ENCODE assay signal across 12 cellular contexts in genomic region chr7:151007469-151007898, GRCh38. TPM values are rescaled to one million over a fixed set of nuclear protein-coding genes. Genes with fewer than 3 reads are reported as not detected.
DNase-seq lines count a peak whose midpoint lies in the region; FAIRE-seq and TF ChIP-seq lines count a peak whose summit lies in the region.
"Had no signal": no experiment of that assay in that cellular context is flagged by ENCODE, and none has a peak within 500 bp of the region (broad histone marks: within the 10 kb centered on the region; RNA-seq: fewer than 3 reads in every experiment).

No MANE protein-coding gene starts in this region.

- CTCF ChIA-PET in CD4-positive, alpha-beta memory T cell (lab: Charles Lee; ENCODE audit: partially characterized antibody), result interaction anchor here (1.1 to 9.1 kb wide), 13 partner anchors 10 to 109 kb away, joined by 3 to 93 read pairs (median 9); partner anchors contain the start of genes ABCB8 and NOS3
- CTCF ChIA-PET in RWPE1 (lab: Yijun Ruan, JAX), result interaction anchor here (0.6 kb wide), 2 partner anchors 22 to 109 kb away, joined by 3 to 4 read pairs; no protein-coding TSS in a partner anchor

- H3K27ac ChIP-seq in CD4-positive, alpha-beta memory T cell (ENCODE audit: low read depth, low read length), result peak overlapping the region; percentile 69
- no peak overlapping the region for H3K27ac ChIP-seq in Karpas-422 (ENCODE audit: low read length)
- H3K27ac ChIP-seq in mesenchymal stem cell (ENCODE audit: low read length, poor library complexity, severe bottlenecking), result no peak overlapping the region
- H3K27ac ChIP-seq in RWPE1, result no peak overlapping the region
- H3K27ac ChIP-seq: cardiac muscle cell had no signal

- 49% methylated on average over 7 of the region's 7 CpGs for WGBS in mesenchymal stem cell

- intact Hi-C loops in CD4-positive, alpha-beta memory T cell (cut with micrococcal nuclease), result no loop called here

- no peaks in the 10 kb centered on the region for H4K20me1 ChIP-seq in Karpas-422 (ENCODE audit: insufficient read depth, low read depth, low read length)

- peaks cover 34 to 74% (median 52%) of the 10 kb centered on the region in 4 donors for H3K4me1 Mint-ChIP-seq in CD4-positive, alpha-beta memory T cell
- H3K4me1 Mint-ChIP-seq in activated naive CD8-positive, alpha-beta T cell treated with anti-CD3 and anti-CD28 coated beads for 36 hours, result peaks cover 32% of the 10 kb centered on the region

- peaks cover 7% of the 10 kb centered on the region; the same call in 1 of the 2 replicates for H3K79me2 ChIP-seq in Karpas-422 (ENCODE audit: low read length)

- H3K4me2 ChIP-seq in Karpas-422 (ENCODE audit: low read depth, low read length, poor library complexity, severe bottlenecking) (peak overlapping the region; percentile 82), mesenchymal stem cell (ENCODE audit: low read length, poor library complexity, severe bottlenecking) (no peak overlapping the region)

- peak overlapping the region; percentile 72 to 90 (median 88) for H3K4me3 Mint-ChIP-seq in CD4-positive, alpha-beta memory T cell
- H3K4me3 Mint-ChIP-seq in activated naive CD8-positive, alpha-beta T cell treated with anti-CD3 and anti-CD28 coated beads for 36 hours, result peak overlapping the region; percentile 81

- TF ChIP-seq CTCF in RWPE1 (conservative IDR thresholded peaks at IDR 0.05; ENCODE audit: low read depth), result no peak

- H3K27ac Mint-ChIP-seq in CD4-positive, alpha-beta memory T cell, result peak overlapping the region; percentile 87 to 98 (median 96)
- peak overlapping the region; percentile 83 for H3K27ac Mint-ChIP-seq in activated naive CD8-positive, alpha-beta T cell treated with anti-CD3 and anti-CD28 coated beads for 36 hours
- H3K27ac Mint-ChIP-seq: mesothelial cell of epicardium had no signal

- H3K14ac ChIP-seq in mesenchymal stem cell (ENCODE audit: low read length in 2 of 2), result peak overlapping the region in 1 of 2 experiments; percentile 68

- no peaks in the 10 kb centered on the region for H3K9me2 ChIP-seq in Karpas-422 (replicated peaks; ENCODE audit: insufficient read depth, low read length)

- peak overlapping the region; percentile 58 for H4K8ac ChIP-seq in mesenchymal stem cell (ENCODE audit: low read length)

- peak overlapping the region; percentile 15 for H2BK120ac ChIP-seq in mesenchymal stem cell (ENCODE audit: low read depth, low read length)

- H2AFZ ChIP-seq in Karpas-422 (ENCODE audit: low read length) (0 out of 2 replicates have a peak overlapping the region, but pooled peaks have one; percentile 84), mesenchymal stem cell (ENCODE audit: low read depth, low read length) (peak overlapping the region; percentile 90)

- no peaks in the 10 kb centered on the region for H3K79me1 ChIP-seq in mesenchymal stem cell (replicated peaks; ENCODE audit: low read length, poor library complexity, severe bottlenecking)

- H3K27me3 ChIP-seq in CD4-positive, alpha-beta memory T cell (ENCODE audit: insufficient read depth, low read length), result no peaks in the 10 kb centered on the region
- H3K27me3 ChIP-seq in Karpas-422 (ENCODE audit: low read length) (no peaks in the 10 kb centered on the region), mesenchymal stem cell (ENCODE audit: control insufficient read depth in 1 of 2, insufficient read depth in 1 of 2, low read length in 2 of 2) (peaks cover 43 to 52% of the 10 kb centered on the region in 2 experiments)
- H3K27me3 ChIP-seq: cardiac muscle cell had no signal

- H2BK15ac ChIP-seq in mesenchymal stem cell (ENCODE audit: low read depth, poor library complexity, severe bottlenecking), result peak overlapping the region; percentile 6

- no peak overlapping the region for H3K23ac ChIP-seq in mesenchymal stem cell (ENCODE audit: low read length in 2 of 2)

- peak in 1 of 5 donors; percentile 37 for DNase-seq in CD4-positive, alpha-beta memory T cell
- no peak for DNase-seq in Karpas-422
- no peak for DNase-seq in activated naive CD8-positive, alpha-beta T cell treated with anti-CD3 and anti-CD28 coated beads for 36 hours
- no peak for DNase-seq in mesenchymal stem cell
- no peak for DNase-seq in urothelium cell line (ENCODE audit: low spot score)
- DNase-seq in G401 (ENCODE audit: low spot score), result no peak
- no peak for DNase-seq in RWPE1 (ENCODE audit: low spot score)
- DNase-seq in midbrain (lab: John Stamatoyannopoulos, UW), result no peak
- DNase-seq: foreskin melanocyte had no signal

- H3K36me3 ChIP-seq in CD4-positive, alpha-beta memory T cell (ENCODE audit: insufficient read depth, low read length), result no peaks in the 10 kb centered on the region
- H3K36me3 ChIP-seq in Karpas-422 (ENCODE audit: insufficient read depth, low read length) (no peaks in the 10 kb centered on the region), mesenchymal stem cell (ENCODE audit: control insufficient read depth in 1 of 2, insufficient read depth in 2 of 2, low read depth in 1 of 2, low read length in 2 of 2) (no peaks in the 10 kb centered on the region)
- H3K36me3 ChIP-seq: cardiac muscle cell had no signal

- H2BK5ac ChIP-seq in mesenchymal stem cell (ENCODE audit: low read depth, low read length, poor library complexity, severe bottlenecking), result no peak overlapping the region

- H3K18ac ChIP-seq in mesenchymal stem cell (ENCODE audit: low read depth in 1 of 2, low read length in 2 of 2), result peak overlapping the region; percentile 4 to 86

- peak overlapping the region; percentile 57 to 69 for H3K4ac ChIP-seq in mesenchymal stem cell (ENCODE audit: low read depth in 1 of 2, low read length in 2 of 2)

- H2BK12ac ChIP-seq in mesenchymal stem cell (ENCODE audit: low read length in 2 of 2), result peak overlapping the region; percentile 43 to 81

- no peaks in the 10 kb centered on the region for H3K9me3 ChIP-seq in CD4-positive, alpha-beta memory T cell (ENCODE audit: control insufficient read depth in 1 of 2, low read length in 2 of 2)
- H3K9me3 ChIP-seq in Karpas-422 (ENCODE audit: low read length), result no peaks in the 10 kb centered on the region
- no peaks in the 10 kb centered on the region for H3K9me3 ChIP-seq in mesenchymal stem cell (ENCODE audit: control insufficient read depth, low read length)

- H3K4me3 ChIP-seq in CD4-positive, alpha-beta memory T cell (ENCODE audit: low read length in 2 of 2), result peak overlapping the region in 1 of 2 donors; percentile 17
- H3K4me3 ChIP-seq in Karpas-422 (ENCODE audit: low read length) (peak overlapping the region; percentile 81; the same call in 1 of the 2 replicates), mesenchymal stem cell (ENCODE audit: insufficient read depth in 1 of 2, low read depth in 1 of 2, low read length in 2 of 2) (no peak overlapping the region)
- H3K4me3 ChIP-seq: cardiac muscle cell had no signal

- no peaks in the 10 kb centered on the region for H3K27me3 Mint-ChIP-seq in CD4-positive, alpha-beta memory T cell
- H3K27me3 Mint-ChIP-seq in activated naive CD8-positive, alpha-beta T cell treated with anti-CD3 and anti-CD28 coated beads for 36 hours, result no peaks in the 10 kb centered on the region

- FAIRE-seq in urothelium cell line (lab: Jason Lieb, UNC), result no peak

- in situ Hi-C loops in G401 (cut with HindIII; ENCODE audit: low sequenced_read_pairs), result no loop called here

- POLR2A ChIA-PET in CD4-positive, alpha-beta memory T cell (lab: Charles Lee; ENCODE audit: partially characterized antibody), result interaction anchor here (1.0 to 13.0 kb wide), 10 partner anchors 9 to 219 kb away, joined by 3 to 182 read pairs (median 12); partner anchors contain the start of genes ABCB8, ABCF2, FASTK and NOS3
- POLR2A ChIA-PET in RWPE1 (lab: Yijun Ruan, JAX; ENCODE audit: low non-redundant PET), result no interaction called here

- peaks cover 62% of the 10 kb centered on the region for H3K4me1 ChIP-seq in CD4-positive, alpha-beta memory T cell (ENCODE audit: insufficient read depth, low read length)
- H3K4me1 ChIP-seq in Karpas-422 (ENCODE audit: low read length) (peaks cover 33% of the 10 kb centered on the region), mesenchymal stem cell (ENCODE audit: control insufficient read depth, insufficient read depth, low read depth, low read length) (peaks cover 22% of the 10 kb centered on the region)

- no peak overlapping the region for H2AK5ac ChIP-seq in mesenchymal stem cell (ENCODE audit: low read length, severe bottlenecking)

- peaks cover 0 to 5% of the 10 kb centered on the region in 2 donors for H3K36me3 Mint-ChIP-seq in CD4-positive, alpha-beta memory T cell
- peaks cover 3% of the 10 kb centered on the region for H3K36me3 Mint-ChIP-seq in activated naive CD8-positive, alpha-beta T cell treated with anti-CD3 and anti-CD28 coated beads for 36 hours
- H3K36me3 Mint-ChIP-seq: mesothelial cell of epicardium had no signal

- peak overlapping the region; percentile 91 for H4K91ac ChIP-seq in mesenchymal stem cell (ENCODE audit: low read length)

- H3K9ac ChIP-seq in Karpas-422 (ENCODE audit: low read length), result peak overlapping the region; percentile 88
- H3K9ac ChIP-seq in mesenchymal stem cell (ENCODE audit: low read length), result no peak overlapping the region

- H3K9me3 Mint-ChIP-seq in CD4-positive, alpha-beta memory T cell, result peaks cover 0 to 2% (median 0%) of the 10 kb centered on the region in 8 donors
- no peaks in the 10 kb centered on the region for H3K9me3 Mint-ChIP-seq in activated naive CD8-positive, alpha-beta T cell treated with anti-CD3 and anti-CD28 coated beads for 36 hours
- H3K9me3 Mint-ChIP-seq: mesothelial cell of epicardium had no signal

RNA-seq across cellular contexts. Expression of gene NOS3, which starts 16.7 kb away (rescaled TPM):
- 1 to 10 TPM; 4.0 to 4.6 TPM for total RNA-seq in CD4-positive, alpha-beta memory T cell
- polyA plus RNA-seq in CD4-positive, alpha-beta memory T cell, result 10 to 100 TPM in 1 of 2 donors, 1 to 10 TPM in 1; 6.6 to 14.9 TPM
- total RNA-seq in Karpas-422 (2014; rRNA removed; shearing (Covaris generic); ENCODE audit: low replicate concordance), result 59.8 and 62.5 TPM in 2 replicates
- 1 to 10 TPM; 5.8 to 6.1 TPM for total RNA-seq in activated naive CD8-positive, alpha-beta T cell treated with anti-CD3 and anti-CD28 coated beads for 36 hours
- polyA plus RNA-seq in mesenchymal stem cell (2013, experiment 1 of 2), result 4.7 TPM
- polyA plus RNA-seq in mesenchymal stem cell (2013, experiment 2 of 2), result 3.5 TPM
- 34.5 and 41.6 TPM in 2 replicates for total RNA-seq in G401 (2014; rRNA removed; shearing (Covaris generic))

RNA-seq across cellular contexts. Expression of gene ATG9B, which starts 16.8 kb away (rescaled TPM):
- total RNA-seq in CD4-positive, alpha-beta memory T cell, result 10 to 100 TPM; 29.3 to 29.9 TPM
- 10 to 100 TPM; 16.9 to 36.6 TPM for polyA plus RNA-seq in CD4-positive, alpha-beta memory T cell
- total RNA-seq in Karpas-422 (2014; rRNA removed; shearing (Covaris generic); ENCODE audit: low replicate concordance), result 0.78 and 1.6 TPM in 2 replicates
- 10 to 100 TPM; 12.3 TPM for total RNA-seq in activated naive CD8-positive, alpha-beta T cell treated with anti-CD3 and anti-CD28 coated beads for 36 hours
- polyA plus RNA-seq in mesenchymal stem cell (2013, experiment 1 of 2), result 0.28 TPM
- 0.71 TPM for polyA plus RNA-seq in mesenchymal stem cell (2013, experiment 2 of 2)
- total RNA-seq in G401 (2014; rRNA removed; shearing (Covaris generic)), result 0.34 and 0.49 TPM in 2 replicates
- total RNA-seq: HT1080 had no signal

RNA-seq across cellular contexts. Expression of gene ABCB8, which starts 20.8 kb away (rescaled TPM):
- total RNA-seq in CD4-positive, alpha-beta memory T cell, result 10 to 100 TPM; 71.2 to 75.8 TPM
- polyA plus RNA-seq in CD4-positive, alpha-beta memory T cell, result 10 to 100 TPM; 17.8 to 22.8 TPM
- 19.0 and 27.1 TPM in 2 replicates for total RNA-seq in Karpas-422 (2014; rRNA removed; shearing (Covaris generic); ENCODE audit: low replicate concordance)
- 10 to 100 TPM; 34.3 to 37.6 TPM for total RNA-seq in activated naive CD8-positive, alpha-beta T cell treated with anti-CD3 and anti-CD28 coated beads for 36 hours
- 17.2 TPM for polyA plus RNA-seq in mesenchymal stem cell (2013, experiment 1 of 2)
- 16.1 TPM for polyA plus RNA-seq in mesenchymal stem cell (2013, experiment 2 of 2)
- 34.0 and 57.0 TPM in 2 replicates for total RNA-seq in G401 (2014; rRNA removed; shearing (Covaris generic))

RNA-seq across cellular contexts. Expression of gene KCNH2, which starts 29.4 kb away (rescaled TPM):
- 1 to 10 TPM; 2.3 to 2.6 TPM for total RNA-seq in CD4-positive, alpha-beta memory T cell
- polyA plus RNA-seq in CD4-positive, alpha-beta memory T cell, result 1 to 10 TPM; 1.8 to 2.4 TPM
- total RNA-seq in Karpas-422 (2014; rRNA removed; shearing (Covaris generic); ENCODE audit: low replicate concordance), result 0.11 and 0.22 TPM in 2 replicates
- total RNA-seq in activated naive CD8-positive, alpha-beta T cell treated with anti-CD3 and anti-CD28 coated beads for 36 hours, result under 1 TPM; 0.22 to 0.45 TPM
- polyA plus RNA-seq in mesenchymal stem cell (2013, experiment 1 of 2), result 0.87 TPM
- 0.92 TPM for polyA plus RNA-seq in mesenchymal stem cell (2013, experiment 2 of 2)
- total RNA-seq in G401 (2014; rRNA removed; shearing (Covaris generic)), result 10.8 and 11.5 TPM in 2 replicates

RNA-seq across cellular contexts. Expression of gene ASIC3, which starts 40.8 kb away (rescaled TPM):
- total RNA-seq in CD4-positive, alpha-beta memory T cell, result 10 to 100 TPM; 10.6 to 11.6 TPM
- polyA plus RNA-seq in CD4-positive, alpha-beta memory T cell, result not detected
- 4.5 and 6.2 TPM in 2 replicates for total RNA-seq in Karpas-422 (2014; rRNA removed; shearing (Covaris generic); ENCODE audit: low replicate concordance)
- 1 to 10 TPM; 2.7 to 3.2 TPM for total RNA-seq in activated naive CD8-positive, alpha-beta T cell treated with anti-CD3 and anti-CD28 coated beads for 36 hours
- polyA plus RNA-seq in mesenchymal stem cell (2013, experiment 1 of 2), result 0.99 TPM
- polyA plus RNA-seq in mesenchymal stem cell (2013, experiment 2 of 2), result 1.0 TPM
- not detected in 2 replicates for total RNA-seq in G401 (2014; rRNA removed; shearing (Covaris generic))
